In genomic region chr9:93464876-93465275, GRCh38 we compare ENCODE assay signal across 12 cellular contexts. TPM values are rescaled to one million over a fixed set of nuclear protein-coding genes. Genes with fewer than 3 reads are reported as not detected.
DNase-seq lines count a peak whose midpoint lies in the region; ATAC-seq and TF ChIP-seq lines count a peak whose summit lies in the region.
"Had no signal": no experiment of that assay in that cellular context is flagged by ENCODE, and none has a peak within 500 bp of the region (broad histone marks: within the 10 kb centered on the region; RNA-seq: fewer than 3 reads in every experiment).

No MANE protein-coding gene starts in this region.

- WGBS in HUES64 = 45% methylated on average over 2 of the region's 2 CpGs

- H2AFZ ChIP-seq in PC-3 (ENCODE audit: low read length) = no peak overlapping the region

- no peaks in the 10 kb centered on the region for H3K9me3 ChIP-seq in CD4-positive, CD25-positive, alpha-beta regulatory T cell (ENCODE audit: control insufficient read depth in 2 of 2, low read length in 2 of 2)
- H3K9me3 ChIP-seq in HUES64 (ENCODE audit: insufficient read depth, low read depth, low read length) (no peaks in the 10 kb centered on the region), PC-3 (ENCODE audit: low read length) (no peaks in the 10 kb centered on the region)
- H3K9me3 ChIP-seq: pancreas, SJSA1 had no signal

- peaks cover 59 to 92% (median 82%) of the 10 kb centered on the region in 4 donors for H3K4me1 Mint-ChIP-seq in CD4-positive, CD25-positive, alpha-beta regulatory T cell
- peaks cover 87% of the 10 kb centered on the region for H3K4me1 Mint-ChIP-seq in activated CD4-positive, alpha-beta memory T cell treated with anti-CD3 and anti-CD28 coated beads, Interleukin-2, amount 10 ng/mL, durations not matched to agents 7 days and 5 days
- H3K4me1 Mint-ChIP-seq in mesothelial cell of epicardium = peaks cover 50% of the 10 kb centered on the region

- intact Hi-C loops in PC-3 (cut with micrococcal nuclease) = no loop called here

- TF ChIP-seq CTCF in mesothelial cell of epicardium (IDR thresholded peaks at IDR 0.05; ENCODE audit: unreplicated experiment) (no peak), PC-3 (conservative IDR thresholded peaks at IDR 0.05; ENCODE audit: low read depth, low read length) (no peak)

- no TSS peak for BruUV-seq in PC-3 (replicated peaks; lab: Mats Ljungman, UMichigan)

- POLR2A ChIA-PET in activated CD4-positive, alpha-beta memory T cell treated with anti-CD3 and anti-CD28 coated beads, Interleukin-2, amount 10 ng/mL, durations not matched to agents 7 days and 5 days (lab: Charles Lee) = interaction anchor here (0.9 to 5.0 kb wide), 9 partner anchors 8 to 401 kb away, joined by 3 to 160 read pairs (median 5); partner anchors contain the start of genes FAM120A and FAM120AOS
- POLR2A ChIA-PET in PC-3 (lab: Charles Lee; ENCODE audit: unreplicated experiment) = no interaction called here

- H3K9me3 Mint-ChIP-seq in CD4-positive, CD25-positive, alpha-beta regulatory T cell = no peaks in the 10 kb centered on the region
- no peaks in the 10 kb centered on the region for H3K9me3 Mint-ChIP-seq in activated CD4-positive, alpha-beta memory T cell treated with anti-CD3 and anti-CD28 coated beads, Interleukin-2, amount 10 ng/mL, durations not matched to agents 7 days and 5 days
- no peaks in the 10 kb centered on the region for H3K9me3 Mint-ChIP-seq in mesothelial cell of epicardium

- H3K36me3 ChIP-seq in CD4-positive, CD25-positive, alpha-beta regulatory T cell (ENCODE audit: control insufficient read depth, insufficient read depth, low read length) = no peaks in the 10 kb centered on the region
- H3K36me3 ChIP-seq in HUES64 (ENCODE audit: insufficient read depth, low read length) = no peaks in the 10 kb centered on the region
- H3K36me3 ChIP-seq in PC-3 (ENCODE audit: low read depth, low read length) = no peaks in the 10 kb centered on the region
- H3K36me3 ChIP-seq: pancreas, SJSA1 had no signal

- DNase-seq in CD4-positive, CD25-positive, alpha-beta regulatory T cell = no peak
- DNase-seq in activated CD4-positive, alpha-beta memory T cell treated with anti-CD3 and anti-CD28 coated beads, Interleukin-2, amount 10 ng/mL, durations not matched to agents 7 days and 5 days = no peak
- DNase-seq in mesothelial cell of epicardium (ENCODE audit: low spot score in 2 of 2, unreplicated experiment in 2 of 2) (no peak), UCSD-AML1 (lab: John Stamatoyannopoulos, UW; ENCODE audit: unreplicated experiment) (no peak), PC-3 (no peak)
- no peak for DNase-seq in central memory CD4-positive, alpha-beta T cell
- DNase-seq: HCEC 1CT, NCI-H2107, pancreas had no signal

- H3K27me3 ChIP-seq in CD4-positive, CD25-positive, alpha-beta regulatory T cell (ENCODE audit: control insufficient read depth, insufficient read depth, low read length) = no peaks in the 10 kb centered on the region
- H3K27me3 ChIP-seq in HUES64 (ENCODE audit: insufficient read depth, low read length) (no peaks in the 10 kb centered on the region), PC-3 (ENCODE audit: low read length) (no peaks in the 10 kb centered on the region)
- H3K27me3 ChIP-seq: pancreas, SJSA1 had no signal

- H3K4me1 ChIP-seq in CD4-positive, CD25-positive, alpha-beta regulatory T cell (ENCODE audit: control insufficient read depth, insufficient read depth, low read length, poor library complexity, severe bottlenecking) = peaks cover 75% of the 10 kb centered on the region
- peaks cover 68% of the 10 kb centered on the region for H3K4me1 ChIP-seq in HUES64 (ENCODE audit: insufficient read depth, low read length)
- peaks cover 25% of the 10 kb centered on the region for H3K4me1 ChIP-seq in PC-3 (ENCODE audit: insufficient read depth, low read length)

- H3K27me3 Mint-ChIP-seq in CD4-positive, CD25-positive, alpha-beta regulatory T cell = no peaks in the 10 kb centered on the region
- no peaks in the 10 kb centered on the region for H3K27me3 Mint-ChIP-seq in activated CD4-positive, alpha-beta memory T cell treated with anti-CD3 and anti-CD28 coated beads, Interleukin-2, amount 10 ng/mL, durations not matched to agents 7 days and 5 days
- no peaks in the 10 kb centered on the region for H3K27me3 Mint-ChIP-seq in mesothelial cell of epicardium (ENCODE audit: low read depth)

- peak overlapping the region; percentile 42 to 78 (median 64) for H3K4me3 Mint-ChIP-seq in CD4-positive, CD25-positive, alpha-beta regulatory T cell
- peak overlapping the region; percentile 61 for H3K4me3 Mint-ChIP-seq in activated CD4-positive, alpha-beta memory T cell treated with anti-CD3 and anti-CD28 coated beads, Interleukin-2, amount 10 ng/mL, durations not matched to agents 7 days and 5 days
- H3K4me3 Mint-ChIP-seq in mesothelial cell of epicardium = no peak overlapping the region

- no peak overlapping the region for H3K9ac ChIP-seq in HUES64 (ENCODE audit: low read depth, low read length)
- no peak overlapping the region for H3K9ac ChIP-seq in PC-3 (ENCODE audit: low read length)

- no peak for ATAC-seq in CD4-positive, CD25-positive, alpha-beta regulatory T cell (ENCODE audit: low read depth in 2 of 2)
- ATAC-seq in PC-3 (no peak), HG02763 (IDR thresholded peaks at IDR 0.05; ENCODE audit: unreplicated experiment) (no peak)

- H3K9me2 ChIP-seq in PC-3 (replicated peaks; ENCODE audit: low read length) = no peaks in the 10 kb centered on the region

- H3K79me2 ChIP-seq in PC-3 (ENCODE audit: low read length) = peaks cover 100% of the 10 kb centered on the region

- no peaks in the 10 kb centered on the region for H3F3A ChIP-seq in PC-3 (ENCODE audit: low read length, unreplicated experiment)

- H3K4me2 ChIP-seq in PC-3 (ENCODE audit: low read length) = no peak overlapping the region

- peaks cover 5% of the 10 kb centered on the region for H3K36me3 Mint-ChIP-seq in CD4-positive, CD25-positive, alpha-beta regulatory T cell
- H3K36me3 Mint-ChIP-seq in activated CD4-positive, alpha-beta memory T cell treated with anti-CD3 and anti-CD28 coated beads, Interleukin-2, amount 10 ng/mL, durations not matched to agents 7 days and 5 days (ENCODE audit: low read depth) = peaks cover 27% of the 10 kb centered on the region
- H3K36me3 Mint-ChIP-seq in mesothelial cell of epicardium = no peaks in the 10 kb centered on the region

- H4K20me1 ChIP-seq in PC-3 (ENCODE audit: low read length) = peaks cover 39% of the 10 kb centered on the region

- H3K4me3 ChIP-seq in CD4-positive, CD25-positive, alpha-beta regulatory T cell (ENCODE audit: low read depth, low read length) = peak overlapping the region; percentile 67
- H3K4me3 ChIP-seq in HUES64 (ENCODE audit: low read length) (no peak overlapping the region), PC-3 (ENCODE audit: low read length) (no peak overlapping the region)
- H3K4me3 ChIP-seq: pancreas, SJSA1 had no signal

- H3K27ac ChIP-seq in CD4-positive, CD25-positive, alpha-beta regulatory T cell (ENCODE audit: insufficient read depth, low read length, poor library complexity, severe bottlenecking) = peak overlapping the region; percentile 68
- H3K27ac ChIP-seq in HUES64 (ENCODE audit: low read depth, low read length) (0 out of 2 replicates have a peak overlapping the region, but pooled peaks have one; percentile 16), PC-3 (ENCODE audit: low read length) (no peak overlapping the region)
- H3K27ac ChIP-seq: SJSA1 had no signal

- CTCF ChIA-PET in activated CD4-positive, alpha-beta memory T cell treated with anti-CD3 and anti-CD28 coated beads, Interleukin-2, amount 10 ng/mL, durations not matched to agents 7 days and 5 days (lab: Charles Lee) = interaction anchor here (0.7 to 3.4 kb wide), 4 partner anchors 11 to 508 kb away, joined by 3 to 20 read pairs (median 11); partner anchors contain the start of gene FAM120AOS
- CTCF ChIA-PET in PC-3 (lab: Charles Lee) = no interaction called here

- H3K27ac Mint-ChIP-seq in CD4-positive, CD25-positive, alpha-beta regulatory T cell = peak overlapping the region; percentile 79 to 90 (median 81)
- peak overlapping the region; percentile 96 for H3K27ac Mint-ChIP-seq in activated CD4-positive, alpha-beta memory T cell treated with anti-CD3 and anti-CD28 coated beads, Interleukin-2, amount 10 ng/mL, durations not matched to agents 7 days and 5 days
- H3K27ac Mint-ChIP-seq in mesothelial cell of epicardium = peak overlapping the region; percentile 59

RNA-seq across cellular contexts. Expression of gene FAM120AOS, which starts 11.5 kb away (rescaled TPM):
- 45.7 TPM for total RNA-seq in CD4-positive, CD25-positive, alpha-beta regulatory T cell
- 10 to 100 TPM; 50.2 to 64.3 (median 56.5) TPM for polyA plus RNA-seq in CD4-positive, CD25-positive, alpha-beta regulatory T cell
- 36.5 TPM for polyA plus RNA-seq in HUES64 (2013, experiment 1 of 2)
- 39.5 TPM for polyA plus RNA-seq in HUES64 (2013, experiment 2 of 2)
- 10 to 100 TPM; 41.4 to 43.1 TPM for total RNA-seq in activated CD4-positive, alpha-beta memory T cell treated with anti-CD3 and anti-CD28 coated beads, Interleukin-2, amount 10 ng/mL, durations not matched to agents 7 days and 5 days
- 39.0 to 40.0 TPM (median 39.0 TPM) in 3 replicates for total RNA-seq in mesothelial cell of epicardium
- 37.6 and 39.8 TPM in 2 replicates for total RNA-seq in PC-3 (2014; rRNA removed)

RNA-seq across cellular contexts. Expression of gene FAM120A, which starts 13.4 kb away (rescaled TPM):
- total RNA-seq in CD4-positive, CD25-positive, alpha-beta regulatory T cell = 95.7 TPM
- polyA plus RNA-seq in CD4-positive, CD25-positive, alpha-beta regulatory T cell = 10 to 100 TPM; 11.3 to 14.3 (median 12.1) TPM
- polyA plus RNA-seq in HUES64 (2013, experiment 1 of 2) = 26.9 TPM
- polyA plus RNA-seq in HUES64 (2013, experiment 2 of 2) = 28.0 TPM
- total RNA-seq in activated CD4-positive, alpha-beta memory T cell treated with anti-CD3 and anti-CD28 coated beads, Interleukin-2, amount 10 ng/mL, durations not matched to agents 7 days and 5 days = 100 to 1,000 TPM; 133 to 138 TPM
- total RNA-seq in mesothelial cell of epicardium (58.9 to 62.0 TPM (median 59.4 TPM) in 3 replicates), PC-3 (2014; rRNA removed) (89.6 and 95.4 TPM in 2 replicates)
